In the genomic region with DNA sequence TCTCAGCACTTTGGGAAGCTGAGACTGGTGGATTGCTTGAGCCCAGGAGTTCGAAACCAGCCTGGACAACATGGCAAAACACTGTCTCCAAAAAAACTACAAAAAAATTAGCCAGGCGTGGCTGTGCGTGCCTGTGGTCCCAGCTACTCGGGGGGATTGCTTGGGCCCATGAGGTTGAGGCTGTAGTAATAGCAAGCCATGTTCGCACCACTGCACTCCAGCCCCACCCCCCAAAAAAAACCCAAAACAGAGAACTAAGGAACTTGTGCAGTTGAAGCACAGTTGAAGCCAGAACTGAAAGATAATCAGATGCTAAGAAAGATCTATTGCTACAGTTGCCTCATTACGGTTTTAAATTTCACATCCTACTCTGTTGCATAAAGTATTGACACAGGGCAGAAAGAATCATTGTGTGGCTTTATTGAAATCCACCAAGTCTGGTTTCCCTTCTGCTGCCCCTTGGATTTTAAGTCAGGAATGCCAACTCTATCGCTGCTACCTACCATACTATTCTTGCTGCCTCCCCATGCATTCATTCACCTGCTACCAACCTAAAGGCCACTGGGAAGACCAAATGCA, we compare ENCODE assay signal across 15 cellular contexts. TPM values are rescaled to one million over a fixed set of nuclear protein-coding genes. Genes with fewer than 3 reads are reported as not detected.
DNase-seq lines count a peak whose midpoint lies in the region; ATAC-seq and TF ChIP-seq lines count a peak whose summit lies in the region.
"Had no signal": no experiment of that assay in that cellular context is flagged by ENCODE, and none has a peak within 500 bp of the region (broad histone marks: within the 10 kb centered on the region; RNA-seq: fewer than 3 reads in every experiment).

No MANE protein-coding gene starts in this region.

- H3K27ac Mint-ChIP-seq in activated B cell treated with CpG ODN at 0.5 μM for 24 hours (peak overlapping the region; percentile 80), MCF 10A (ENCODE audit: low read depth, unreplicated experiment) (no peak overlapping the region)
- H3K27ac Mint-ChIP-seq: activated naive CD4-positive, alpha-beta T cell treated with anti-CD3 and anti-CD28 coated beads, Interleukin-2, amount 50 U/mL, for 24 hours had no signal

- H3K36me3 Mint-ChIP-seq in activated B cell treated with CpG ODN at 0.5 μM for 24 hours (ENCODE audit: low read depth) = peaks cover 41% of the 10 kb centered on the region
- H3K36me3 Mint-ChIP-seq in MCF 10A (ENCODE audit: insufficient read depth, unreplicated experiment) = peaks cover 58% of the 10 kb centered on the region

- ATAC-seq in activated B cell treated with CpG ODN at 0.5 μM for 24 hours (ENCODE audit: low read depth) (no peak), GM21825 (IDR thresholded peaks at IDR 0.05; ENCODE audit: unreplicated experiment) (no peak)
- ATAC-seq: left ventricle myocardium superior had no signal

- no peak overlapping the region for H3K9ac ChIP-seq in trophoblast cell (ENCODE audit: low read length)

- intact Hi-C loops in activated B cell treated with CpG ODN at 0.5 μM for 24 hours (cut with micrococcal nuclease) = no loop called here
- intact Hi-C loops in MCF 10A (cut with micrococcal nuclease) = no loop called here

- BruUV-seq in MCF 10A (replicated peaks; lab: Mats Ljungman, UMichigan) = no TSS peak

- no peak overlapping the region for H3K23ac ChIP-seq in trophoblast cell (ENCODE audit: low read length)

- no peak overlapping the region for H2BK12ac ChIP-seq in trophoblast cell (ENCODE audit: low read length)

- no peak overlapping the region for H4K91ac ChIP-seq in trophoblast cell (ENCODE audit: low read depth, low read length)

- H4K8ac ChIP-seq in trophoblast cell (ENCODE audit: low read depth, low read length) = no peak overlapping the region

- no peak overlapping the region for H4K12ac ChIP-seq in trophoblast cell (ENCODE audit: low read depth, low read length)

- no peaks in the 10 kb centered on the region for H3K27me3 ChIP-seq in trophoblast cell (ENCODE audit: insufficient read depth, low read length)

- peak overlapping the region; percentile 50 for H3K4me3 Mint-ChIP-seq in activated B cell treated with CpG ODN at 0.5 μM for 24 hours
- no peak overlapping the region for H3K4me3 Mint-ChIP-seq in MCF 10A (ENCODE audit: unreplicated experiment)
- H3K4me3 Mint-ChIP-seq: activated naive CD4-positive, alpha-beta T cell treated with anti-CD3 and anti-CD28 coated beads, Interleukin-2, amount 50 U/mL, for 24 hours had no signal

- H3K4me1 Mint-ChIP-seq in activated B cell treated with CpG ODN at 0.5 μM for 24 hours (peaks cover 51% of the 10 kb centered on the region), MCF 10A (ENCODE audit: insufficient read depth, unreplicated experiment) (peaks cover 14% of the 10 kb centered on the region)

- no peak overlapping the region for H3K4me2 ChIP-seq in trophoblast cell (ENCODE audit: low read length)

- H3K27me3 Mint-ChIP-seq in activated B cell treated with CpG ODN at 0.5 μM for 24 hours (no peaks in the 10 kb centered on the region), MCF 10A (ENCODE audit: insufficient read depth, unreplicated experiment) (no peaks in the 10 kb centered on the region)
- H3K27me3 Mint-ChIP-seq: activated naive CD4-positive, alpha-beta T cell treated with anti-CD3 and anti-CD28 coated beads, Interleukin-2, amount 50 U/mL, for 24 hours had no signal

- TF ChIP-seq CTCF in HEK293 (tag by site-specific recombination; IDR thresholded peaks at IDR 0.05) = no peak
- no peak for TF ChIP-seq CTCF in activated B cell treated with CpG ODN at 0.5 μM for 24 hours (IDR thresholded peaks at IDR 0.05)
- no peak for TF ChIP-seq CTCF in MCF 10A (IDR thresholded peaks at IDR 0.05; ENCODE audit: unreplicated experiment)

- no peak overlapping the region for H2AK5ac ChIP-seq in trophoblast cell (ENCODE audit: low read length)

- H3K79me1 ChIP-seq in trophoblast cell (ENCODE audit: low read length) = peaks cover 8% of the 10 kb centered on the region

- no peak overlapping the region for H3K18ac ChIP-seq in trophoblast cell (ENCODE audit: low read length)

- no peaks in the 10 kb centered on the region for H3K9me3 Mint-ChIP-seq in activated B cell treated with CpG ODN at 0.5 μM for 24 hours
- H3K9me3 Mint-ChIP-seq in MCF 10A (ENCODE audit: unreplicated experiment) = no peaks in the 10 kb centered on the region
- H3K9me3 Mint-ChIP-seq: activated naive CD4-positive, alpha-beta T cell treated with anti-CD3 and anti-CD28 coated beads, Interleukin-2, amount 50 U/mL, for 24 hours had no signal

- POLR2A ChIA-PET in HEK293 (lab: Yijun Ruan, JAX) = no interaction called here
- POLR2A ChIA-PET in activated B cell treated with CpG ODN at 0.5 μM for 24 hours (lab: Charles Lee) = interaction anchor here (0.7 to 0.8 kb wide), 2 partner anchors 9 to 154 kb away, joined by 3 to 4 read pairs; no protein-coding TSS in a partner anchor
- POLR2A ChIA-PET in MCF 10A (lab: Yijun Ruan, JAX) = no interaction called here

- peaks cover 9% of the 10 kb centered on the region for H3K79me2 ChIP-seq in trophoblast cell (ENCODE audit: control insufficient read depth, insufficient read depth, low read length, poor library complexity)

- H3K4me3 ChIP-seq in HEK293 (ENCODE audit: low read depth, low read length) = no peak overlapping the region
- no peak overlapping the region for H3K4me3 ChIP-seq in trophoblast cell (ENCODE audit: low read depth, low read length)
- H3K4me3 ChIP-seq: skin epidermis, thoracic aorta had no signal

- CTCF ChIA-PET in HEK293 (lab: Yijun Ruan, JAX) = no interaction called here
- CTCF ChIA-PET in activated B cell treated with CpG ODN at 0.5 μM for 24 hours (lab: Charles Lee) = interaction anchor here (1.4 to 1.9 kb wide), 2 partner anchors 19 to 168 kb away, joined by 3 to 8 read pairs; no protein-coding TSS in a partner anchor
- CTCF ChIA-PET in MCF 10A (lab: Yijun Ruan, JAX) = interaction anchor here (0.6 kb wide), 2 partner anchors 93 to 457 kb away, joined by 3 read pairs; no protein-coding TSS in a partner anchor

- H3K4ac ChIP-seq in trophoblast cell (ENCODE audit: low read depth, low read length) = peak overlapping the region; percentile 33

- H3K4me1 ChIP-seq in HEK293 (ENCODE audit: control insufficient read depth, insufficient read depth, low read length) (peaks cover 4% of the 10 kb centered on the region; the same call in 1 of the 2 replicates), trophoblast cell (ENCODE audit: control insufficient read depth in 1 of 2, insufficient read depth in 2 of 2, low read length in 2 of 2) (peaks cover 4% of the 10 kb centered on the region in 2 experiments)

- no peak overlapping the region for H2BK120ac ChIP-seq in trophoblast cell (ENCODE audit: insufficient read depth, low read length, poor library complexity)

- no peak overlapping the region for H2AFZ ChIP-seq in trophoblast cell (ENCODE audit: insufficient read depth, low read length, poor library complexity)

- H3K9me3 ChIP-seq in HEK293 (ENCODE audit: control insufficient read depth, insufficient read depth, low read depth, low read length) (no peaks in the 10 kb centered on the region), trophoblast cell (ENCODE audit: insufficient read depth, low read depth, low read length) (no peaks in the 10 kb centered on the region)
- H3K9me3 ChIP-seq: thoracic aorta had no signal

- no peak overlapping the region for H2BK5ac ChIP-seq in trophoblast cell (ENCODE audit: low read depth, low read length, poor library complexity)

- no CpG with 5 or more reads among the region's 7 CpGs for WGBS in trophoblast cell (ENCODE audit: extremely low coverage, insufficient coverage, insufficient read length)

- H3K36me3 ChIP-seq in HEK293 (ENCODE audit: control insufficient read depth in 2 of 2, insufficient read depth in 1 of 2, low read length in 2 of 2) (peaks cover 24 to 51% of the 10 kb centered on the region in 2 experiments), trophoblast cell (ENCODE audit: control insufficient read depth in 1 of 2, insufficient read depth in 2 of 2, low read length in 2 of 2) (peaks cover 5 to 15% of the 10 kb centered on the region in 2 experiments)
- H3K36me3 ChIP-seq: thoracic aorta had no signal

- no peak overlapping the region for H3K27ac ChIP-seq in HEK293 (ENCODE audit: extremely low read depth, low read depth, low read length)
- H3K27ac ChIP-seq in trophoblast cell (ENCODE audit: low read depth, low read length) = no peak overlapping the region
- H3K27ac ChIP-seq: thoracic aorta had no signal

- H3K14ac ChIP-seq in trophoblast cell (ENCODE audit: low read length) = no peak overlapping the region

- DNase-seq in NCI-H2107 treated with DMSO at 0.1 percent for 48 hours (lab: John Stamatoyannopoulos, UW; ENCODE audit: unreplicated experiment) = peak; percentile 55
- DNase-seq in NCI-H2107 (lab: John Stamatoyannopoulos, UW) = no peak
- no peak for DNase-seq in activated B cell treated with CpG ODN at 0.5 μM for 24 hours
- no peak for DNase-seq in trophoblast cell
- no peak for DNase-seq in NCI-H524 (lab: John Stamatoyannopoulos, UW)
- DNase-seq in MCF 10A (ENCODE audit: unreplicated experiment) = no peak
- DNase-seq: 8988T, KBM-7, left ventricle myocardium superior, NCI-H1694 treated with DMSO at 0.1 percent for 48 hours had no signal

TF ChIP-seq in HEK293, 187 proteins besides CTCF, POLR2A, EP300 and RAD21 (continues in another document):
- TF ChIP-seq ZEB2 (tag by site-specific recombination; IDR thresholded peaks at IDR 0.05) = peak; percentile 47; the same call in 1 of the 2 replicates
- TF ChIP-seq ZNF362 (tag by site-specific recombination; IDR thresholded peaks at IDR 0.05) = 0 out of 2 replicates have a peak, but pooled peaks have one; percentile 1

RNA-seq across cellular contexts. Expression of gene CS, which starts 3.8 kb away (rescaled TPM):
- 229 and 233 TPM in 2 replicates for total RNA-seq in activated B cell treated with CpG ODN at 0.5 μM for 24 hours
- 101 and 105 TPM in 2 replicates for polyA plus RNA-seq in trophoblast cell (2013)
- total RNA-seq in MCF 10A (2022) = 213 and 257 TPM in 2 replicates

RNA-seq across cellular contexts. Expression of gene CNPY2, which starts 19.5 kb away (rescaled TPM):
- total RNA-seq in activated B cell treated with CpG ODN at 0.5 μM for 24 hours (72.1 and 98.8 TPM in 2 replicates), MCF 10A (2022) (169 and 210 TPM in 2 replicates)
- 217 TPM in 2 replicates for polyA plus RNA-seq in trophoblast cell (2013)

RNA-seq across cellular contexts. Expression of gene COQ10A, which starts 29.6 kb away (rescaled TPM):
- total RNA-seq in activated B cell treated with CpG ODN at 0.5 μM for 24 hours (30.2 and 35.6 TPM in 2 replicates), MCF 10A (2022) (3.6 and 3.8 TPM in 2 replicates)
- 4.7 TPM in 2 replicates for polyA plus RNA-seq in trophoblast cell (2013)

RNA-seq across cellular contexts. Expression of gene PAN2, which starts 37.5 kb away (rescaled TPM):
- total RNA-seq in activated B cell treated with CpG ODN at 0.5 μM for 24 hours (86.3 and 98.9 TPM in 2 replicates), MCF 10A (2022) (72.9 and 80.1 TPM in 2 replicates)
- polyA plus RNA-seq in trophoblast cell (2013) = 15.4 and 16.2 TPM in 2 replicates

RNA-seq across cellular contexts. Expression of gene ANKRD52, which starts 38.1 kb away (rescaled TPM):
- total RNA-seq in activated B cell treated with CpG ODN at 0.5 μM for 24 hours = 44.1 and 44.8 TPM in 2 replicates
- 31.0 and 31.4 TPM in 2 replicates for polyA plus RNA-seq in trophoblast cell (2013)
- total RNA-seq in MCF 10A (2022) = 46.3 and 73.8 TPM in 2 replicates
